In genomic region chr10:123868058-123868995, GRCh38 we compare ENCODE assay signal across 20 cellular contexts. TPM values are rescaled to one million over a fixed set of nuclear protein-coding genes. Genes with fewer than 3 reads are reported as not detected.
DNase-seq lines count a peak whose midpoint lies in the region; ATAC-seq and TF ChIP-seq lines count a peak whose summit lies in the region.
"Had no signal": no experiment of that assay in that cellular context is flagged by ENCODE, and none has a peak within 500 bp of the region (broad histone marks: within the 10 kb centered on the region; RNA-seq: fewer than 3 reads in every experiment).

No MANE protein-coding gene starts in this region.

- H3K9me3 ChIP-seq in gastroesophageal sphincter (peaks cover 0 to 11% (median 0%) of the 10 kb centered on the region in 3 donors), stomach smooth muscle (ENCODE audit: control insufficient read depth in 2 of 2, low read length in 2 of 2) (peaks cover 0 to 1% of the 10 kb centered on the region in 2 donors)
- H3K9me3 ChIP-seq: BE2C, upper lobe of right lung had no signal

- no peak for TF ChIP-seq POLR2A in gastroesophageal sphincter (IDR thresholded peaks at IDR 0.05)

- H3K4me1 ChIP-seq in gastroesophageal sphincter (peaks cover 8 to 83% (median 26%) of the 10 kb centered on the region in 3 donors), stomach smooth muscle (ENCODE audit: control insufficient read depth, insufficient read depth, low read length) (peaks cover 70% of the 10 kb centered on the region)
- H3K4me1 ChIP-seq: BE2C, upper lobe of right lung had no signal

- no peak for ATAC-seq in gastroesophageal sphincter
- ATAC-seq: upper lobe of right lung had no signal

- peak overlapping the region; percentile 29 to 39 for H3K9ac ChIP-seq in stomach smooth muscle (ENCODE audit: low read length in 2 of 2)

- no peak overlapping the region for H3K4me3 ChIP-seq in gastroesophageal sphincter
- peak overlapping the region in 1 of 2 donors; percentile 22 for H3K4me3 ChIP-seq in stomach smooth muscle (ENCODE audit: low read length in 2 of 2)
- H3K4me3 ChIP-seq: upper lobe of right lung had no signal

- 65 to 68% methylated on average over 8 to 14 of the region's 15 CpGs for WGBS in gastroesophageal sphincter (ENCODE audit: low coverage in 1 of 2), 2 donors

- H3K27me3 ChIP-seq in gastroesophageal sphincter, result no peaks in the 10 kb centered on the region
- no peaks in the 10 kb centered on the region for H3K27me3 ChIP-seq in stomach smooth muscle (ENCODE audit: control insufficient read depth in 1 of 2, insufficient read depth in 2 of 2, low read length in 2 of 2)
- H3K27me3 ChIP-seq: BE2C, upper lobe of right lung had no signal

- TF ChIP-seq EP300 in gastroesophageal sphincter (IDR thresholded peaks at IDR 0.05), result no peak

- TF ChIP-seq CTCF in gastroesophageal sphincter (IDR thresholded peaks at IDR 0.05), result no peak

- DNase-seq in DMS53 (lab: John Stamatoyannopoulos, UW) (peak; percentile 22), DMS53 treated with DMSO at 0.1 percent for 48 hours (lab: John Stamatoyannopoulos, UW; ENCODE audit: unreplicated experiment) (no peak), NCI-H345 (lab: John Stamatoyannopoulos, UW) (peak; percentile 65), NCI-H128 (lab: John Stamatoyannopoulos, UW; ENCODE audit: unreplicated experiment) (no peak)
- no peak for DNase-seq in stimulated activated CD4-positive, alpha-beta T cell treated with anti-CD3 and anti-CD28 coated beads, Interleukin-12 subunit alpha, Interleukin-12 subunit beta, amount 100 ng/mL, for 4 hours
- no peak for DNase-seq in activated effector memory CD4-positive, alpha-beta T cell treated with anti-CD3 and anti-CD28 coated beads, Interleukin-2, amount 50 U/mL, for 16 hours
- DNase-seq: activated CD4-positive, alpha-beta T cell treated with anti-CD3 and anti-CD28 coated beads, Interleukin-2, amount 10 ng/mL, durations not matched to agents 24 days and 14 days; activated naive CD4-positive, alpha-beta T cell treated with Interleukin-2 at 50 U/mL for 16 hours; aorta; BE2C; DMS 273 treated with DMSO at 0.1 percent for 48 hours; naive B cell; NCI-H1694 treated with DMSO at 0.1 percent for 48 hours; NCI-H82; posterior cingulate gyrus; upper lobe of right lung had no signal

- H3K27ac ChIP-seq in gastroesophageal sphincter (peak overlapping the region; percentile 61 to 95 (median 79)), stomach smooth muscle (ENCODE audit: low read length) (peak overlapping the region; percentile 99)
- H3K27ac ChIP-seq: 22Rv1, upper lobe of right lung had no signal

- H3K36me3 ChIP-seq in gastroesophageal sphincter (no peaks in the 10 kb centered on the region), stomach smooth muscle (ENCODE audit: control insufficient read depth in 2 of 2, insufficient read depth in 2 of 2, low read length in 2 of 2) (no peaks in the 10 kb centered on the region)
- H3K36me3 ChIP-seq: BE2C, upper lobe of right lung had no signal

RNA-seq across cellular contexts. Expression of gene CPXM2, which starts 23.3 kb away (rescaled TPM):
- 100 to 1,000 TPM in 1 of 4 donors, 10 to 100 TPM in 3; 57.1 to 165 (median 85.1) TPM for total RNA-seq in gastroesophageal sphincter
- total RNA-seq: activated CD4-positive, alpha-beta T cell treated with anti-CD3 and anti-CD28 coated beads, Interleukin-2, amount 10 ng/mL, durations not matched to agents 24 days and 14 days; LHCN-M2 had no signal

Comparison
In these comparisons a context has a peak if more than half of its experiments do, and no peak if none do; other contexts are left out.
1. DNase-seq: peak in DMS53 (single experiment) and NCI-H345 (single experiment); none in DMS53 treated with DMSO at 0.1 percent for 48 hours (single experiment), NCI-H128 (single experiment), stimulated activated CD4-positive, alpha-beta T cell treated with anti-CD3 and anti-CD28 coated beads, Interleukin-12 subunit alpha, Interleukin-12 subunit beta, amount 100 ng/mL, for 4 hours (single experiment) and activated effector memory CD4-positive, alpha-beta T cell treated with anti-CD3 and anti-CD28 coated beads, Interleukin-2, amount 50 U/mL, for 16 hours (single experiment).